In genomic region chr17:30669217-30669649, GRCh38 we compare ENCODE assay signal across 8 cellular contexts.
DNase-seq lines count a peak whose midpoint lies in the region; ATAC-seq and TF ChIP-seq lines count a peak whose summit lies in the region.
"Not testable (repeated sequence)": the region's sequence is repeated elsewhere in the genome, so short reads cannot be mapped to it uniquely, and the experiment has no call there.

No MANE protein-coding gene starts in this region.

- H3K4me3 Mint-ChIP-seq in CD14-positive monocyte (peak overlapping the region; percentile 35 to 60), memory B cell (peak overlapping the region; percentile 5)
- H3K4me3 Mint-ChIP-seq in brain; nephron; stimulated activated memory B cell treated with anti-CD40 and anti-IgM and Interleukin-4, amounts not matched to agents 10 μg/mL and 1 μg/mL and 100 μg/mL, for 72 hours: not testable (repeated sequence)

- H3K27me3 ChIP-seq in H7 (ENCODE audit: control insufficient read depth, insufficient read depth, low read length); SJCRH30; iPS-20b (ENCODE audit: insufficient read depth, low read length): not testable (repeated sequence)

- not testable (repeated sequence) for H3K36me3 ChIP-seq in H7 (replicated peaks; ENCODE audit: control insufficient read depth, insufficient read depth, low read length); SJCRH30; iPS-20b (ENCODE audit: insufficient read depth, low read depth, low read length)

- intact Hi-C loops in CD14-positive monocyte (cut with micrococcal nuclease): not testable (repeated sequence)

- H3K27ac ChIP-seq in SJCRH30: not testable (repeated sequence)
- peak overlapping the region; percentile 61 for H3K27ac ChIP-seq in iPS-20b (ENCODE audit: low read length)

- not testable (repeated sequence) for H3K4me1 ChIP-seq in SJCRH30; iPS-20b (ENCODE audit: insufficient read depth, low read length)

- not testable (repeated sequence) for H3K36me3 Mint-ChIP-seq in CD14-positive monocyte; brain; memory B cell; nephron (ENCODE audit: low read depth); stimulated activated memory B cell treated with anti-CD40 and anti-IgM and Interleukin-4, amounts not matched to agents 10 μg/mL and 1 μg/mL and 100 μg/mL, for 72 hours

- H3K9me3 Mint-ChIP-seq in CD14-positive monocyte; brain; memory B cell; nephron; stimulated activated memory B cell treated with anti-CD40 and anti-IgM and Interleukin-4, amounts not matched to agents 10 μg/mL and 1 μg/mL and 100 μg/mL, for 72 hours: not testable (repeated sequence)

- H3K9ac ChIP-seq in iPS-20b (ENCODE audit: low read depth, low read length): peak overlapping the region; percentile 21; the same call in 1 of the 2 replicates

- not testable (repeated sequence) for H3K27me3 Mint-ChIP-seq in CD14-positive monocyte (ENCODE audit: low read depth in 3 of 3); brain; memory B cell; nephron (ENCODE audit: low read depth); stimulated activated memory B cell treated with anti-CD40 and anti-IgM and Interleukin-4, amounts not matched to agents 10 μg/mL and 1 μg/mL and 100 μg/mL, for 72 hours

- H3K4me3 ChIP-seq in H7 (ENCODE audit: insufficient read depth, low read depth, low read length) (0 out of 2 replicates have a peak overlapping the region, but pooled peaks have one; percentile 7), SJCRH30 (peak overlapping the region; percentile 39), iPS-20b (ENCODE audit: low read length) (peak overlapping the region; percentile 32; the same call in 1 of the 2 replicates)

- H3K9me3 ChIP-seq in SJCRH30 (replicated peaks); iPS-20b (ENCODE audit: insufficient read depth, low read depth, low read length): not testable (repeated sequence)

- not testable (repeated sequence) for H3K4me1 Mint-ChIP-seq in CD14-positive monocyte; memory B cell; nephron; stimulated activated memory B cell treated with anti-CD40 and anti-IgM and Interleukin-4, amounts not matched to agents 10 μg/mL and 1 μg/mL and 100 μg/mL, for 72 hours
- H3K4me1 Mint-ChIP-seq in brain: peaks cover 10% of the 10 kb centered on the region

- not testable (repeated sequence) for ATAC-seq in memory B cell (ENCODE audit: low read depth); stimulated activated memory B cell treated with anti-CD40 and anti-IgM and Interleukin-4, amounts not matched to agents 10 μg/mL and 1 μg/mL and 100 μg/mL, for 72 hours

- TF ChIP-seq CTCF in CD14-positive monocyte (IDR thresholded peaks at IDR 0.05); brain (conservative IDR thresholded peaks at IDR 0.05); nephron (IDR thresholded peaks at IDR 0.05; ENCODE audit: unreplicated experiment in 3 of 3): not testable (repeated sequence)

- DNase-seq in CD14-positive monocyte (ENCODE audit: low spot score); SJCRH30; memory B cell (ENCODE audit: low spot score in 2 of 2): not testable (repeated sequence)
- peak; percentile 46 for DNase-seq in H7

- H3K27ac Mint-ChIP-seq in CD14-positive monocyte: peak overlapping the region in 5 of 7 donors; percentile 13 to 71 (median 45)
- H3K27ac Mint-ChIP-seq in brain: peak overlapping the region in 4 of 5 experiments; percentile 53 to 96 (median 82)
- H3K27ac Mint-ChIP-seq in memory B cell: not testable (repeated sequence)
- H3K27ac Mint-ChIP-seq in nephron: peak overlapping the region in 2 of 3 experiments; percentile 83 to 84
- peak overlapping the region; percentile 32 for H3K27ac Mint-ChIP-seq in stimulated activated memory B cell treated with anti-CD40 and anti-IgM and Interleukin-4, amounts not matched to agents 10 μg/mL and 1 μg/mL and 100 μg/mL, for 72 hours
